8 cellular contexts compared by ENCODE assay signal in genomic region chr22:43637861-43638260, GRCh38.
"Had no signal": no experiment of that assay in that cellular context is flagged by ENCODE, and none has a peak within 500 bp of the region (broad histone marks: within the 10 kb centered on the region; RNA-seq: fewer than 3 reads in every experiment).

No MANE protein-coding gene starts in this region.

- H3K4me3 ChIP-seq: GM23248, HAP-1 had no signal

- H3K4me1 ChIP-seq: HAP-1 had no signal

- H3K36me3 ChIP-seq: HAP-1 had no signal

- H3K27ac Mint-ChIP-seq: HFFc6 had no signal

- H2AFZ ChIP-seq: GM23248 had no signal

- H3K27ac ChIP-seq: GM23248 had no signal

- ATAC-seq: HCT116 had no signal

- H3K9ac ChIP-seq: GM23248 had no signal

- H3K4me3 Mint-ChIP-seq: H9, HFFc6 had no signal

- H3K4me1 Mint-ChIP-seq: H9 had no signal

- DNase-seq: GM23248, GOT3, H7, H9, HCEC 1CT, HFFc6 had no signal
